ENCODE assay signal across 19 cellular contexts in genomic region chr6:157907651-157908050, GRCh38.
"Had no signal": no experiment of that assay in that cellular context is flagged by ENCODE, and none has a peak within 500 bp of the region (broad histone marks: within the 10 kb centered on the region; RNA-seq: fewer than 3 reads in every experiment).

No MANE protein-coding gene starts in this region.

- H3K9me3 Mint-ChIP-seq: natural killer cell; neural crest cell; stimulated activated naive CD8-positive, alpha-beta T cell treated with anti-CD3 and anti-CD28 coated beads, Interleukin-15, amount 100 ng/mL, for 72 hours had no signal

- DNase-seq: colonic mucosa; effector CD4-positive, alpha-beta T cell; gastrocnemius medialis; islet precursor cell; mammary epithelial cell; natural killer cell; nucleus accumbens; pancreas; right cardiac atrium; stimulated activated CD4-positive, alpha-beta T cell treated with anti-CD3 and anti-CD28 coated beads, Interleukin-4, amount 100 ng/mL, for 4 hours; stimulated activated naive B cell treated with anti-CD40 and anti-IgM and Interleukin-4, amounts not matched to agents 10 μg/mL and 1 μg/mL and 100 μg/mL, for 72 hours; stimulated activated naive CD8-positive, alpha-beta T cell treated with anti-CD3 and anti-CD28 coated beads, Interleukin-15, amount 100 ng/mL, for 72 hours; trophoblast cell had no signal

- H3K4me1 ChIP-seq: colonic mucosa, gastrocnemius medialis had no signal

- H3K4me3 Mint-ChIP-seq: mesothelial cell of epicardium; natural killer cell; neural crest cell; stimulated activated naive B cell treated with anti-CD40 and anti-IgM and Interleukin-4, amounts not matched to agents 10 μg/mL and 1 μg/mL and 100 μg/mL, for 72 hours had no signal

- H3K27me3 Mint-ChIP-seq: progenitor cell of endocrine pancreas; stimulated activated naive B cell treated with anti-CD40 and anti-IgM and Interleukin-4, amounts not matched to agents 10 μg/mL and 1 μg/mL and 100 μg/mL, for 72 hours; stimulated activated naive CD8-positive, alpha-beta T cell treated with anti-CD3 and anti-CD28 coated beads, Interleukin-15, amount 100 ng/mL, for 72 hours had no signal

- ATAC-seq: gastrocnemius medialis, left lobe of liver, pancreas had no signal

- H3K27ac Mint-ChIP-seq: mesothelial cell of epicardium; progenitor cell of endocrine pancreas; stimulated activated naive B cell treated with anti-CD40 and anti-IgM and Interleukin-4, amounts not matched to agents 10 μg/mL and 1 μg/mL and 100 μg/mL, for 72 hours had no signal

- H3K27ac ChIP-seq: colonic mucosa, esophagus muscularis mucosa, gastrocnemius medialis, pancreas, thoracic aorta had no signal

- H3K4me3 ChIP-seq: colonic mucosa, esophagus muscularis mucosa, gastrocnemius medialis, pancreas, thoracic aorta had no signal

- H3K9me3 ChIP-seq: colonic mucosa, esophagus muscularis mucosa, gastrocnemius medialis, pancreas, thoracic aorta had no signal

- H3K27me3 ChIP-seq: colonic mucosa, esophagus muscularis mucosa, gastrocnemius medialis, pancreas had no signal

- H3K4me1 Mint-ChIP-seq: neural crest cell had no signal
